Comparison of ENCODE assay signal across 1 cellular context in the genomic region with DNA sequence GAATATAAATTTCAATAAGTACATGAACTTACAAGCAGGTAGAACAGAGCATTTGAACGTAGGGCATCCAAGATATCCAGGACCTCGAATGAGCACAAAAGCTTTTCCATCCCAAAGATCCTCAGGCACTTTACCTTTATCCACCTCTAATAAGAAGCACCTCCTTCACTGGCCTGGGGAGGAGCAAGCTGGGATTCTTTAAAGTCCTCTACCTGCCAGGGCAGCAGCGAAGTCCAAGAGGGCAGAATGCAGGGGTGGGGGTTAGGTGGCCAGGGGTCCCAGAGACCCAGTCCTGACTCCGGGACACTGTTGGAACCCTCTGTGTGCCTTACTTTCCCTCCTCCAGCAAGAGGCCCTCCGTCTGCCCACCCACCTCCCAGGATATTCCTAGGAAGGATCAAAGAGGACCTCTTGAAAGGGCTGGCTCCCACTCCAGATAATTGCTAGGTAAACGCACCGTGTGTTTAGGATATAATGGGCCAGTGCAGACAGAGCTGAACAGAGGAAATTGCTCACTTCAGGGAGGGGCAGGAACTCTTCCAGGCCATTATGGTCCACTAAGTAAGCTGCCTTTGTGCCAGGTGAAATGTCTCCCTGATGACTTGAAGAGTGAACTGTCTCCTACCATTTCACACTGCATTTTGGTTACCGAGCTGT.
TF ChIP-seq lines count a peak whose summit lies in the region.

No MANE protein-coding gene starts in this region.

TF ChIP-seq in HepG2, 621 proteins besides CTCF, POLR2A, EP300 and RAD21:
- TF ChIP-seq, protein P1, sequence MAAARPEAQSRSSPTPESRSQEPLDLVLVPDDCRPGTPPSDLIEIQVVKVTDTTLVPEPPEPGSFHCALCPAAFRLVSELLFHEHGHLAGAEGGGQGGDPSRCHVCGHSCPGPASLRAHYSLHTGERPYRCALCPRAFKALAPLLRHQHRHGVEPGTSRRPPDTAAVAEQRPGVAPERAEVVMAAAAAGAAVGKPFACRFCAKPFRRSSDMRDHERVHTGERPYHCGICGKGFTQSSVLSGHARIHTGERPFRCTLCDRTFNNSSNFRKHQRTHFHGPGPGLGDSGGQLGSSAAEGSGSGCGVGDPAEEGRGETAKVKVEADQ (CRISPR knock-in tag; IDR thresholded peaks at IDR 0.05; ENCODE audit: borderline replicate concordance), result no peak
- TF ChIP-seq SP5 (CRISPR knock-in tag; IDR thresholded peaks at IDR 0.05; ENCODE audit: borderline replicate concordance, low read depth) (peak; percentile 50; the same call in 1 of the 2 replicates), ETV5 (CRISPR knock-in tag; IDR thresholded peaks at IDR 0.05; ENCODE audit: borderline replicate concordance) (peak; percentile 25; the same call in 1 of the 2 replicates), SOX13 (IDR thresholded peaks at IDR 0.05) (no peak), SOX13 (CRISPR knock-in tag; conservative IDR thresholded peaks at IDR 0.05 in 1 of 2, IDR thresholded peaks at IDR 0.05 in 1 of 2) (peak in 1 of 2 experiments; percentile 48; a peak in 1 of 4 replicates), TCF7 (IDR thresholded peaks at IDR 0.05; ENCODE audit: low read depth) (peak; percentile 85), NBN (conservative IDR thresholded peaks at IDR 0.05) (no peak), ZNF746 (CRISPR knock-in tag; IDR thresholded peaks at IDR 0.05) (0 out of 2 replicates have a peak, but pooled peaks have one; percentile 32), ISL2 (CRISPR knock-in tag; IDR thresholded peaks at IDR 0.05) (0 out of 2 replicates have a peak, but pooled peaks have one; percentile 30), RORA (CRISPR knock-in tag; IDR thresholded peaks at IDR 0.05) (no peak), RARA (CRISPR knock-in tag; IDR thresholded peaks at IDR 0.05) (peak; percentile 42; the same call in 1 of the 2 replicates), XRCC5 (optimal IDR thresholded peaks at IDR 0.05; ENCODE audit: low read length) (peak; percentile 13), FOSL2 (CRISPR knock-in tag; IDR thresholded peaks at IDR 0.05) (peak; percentile 62), ZNF441 (CRISPR knock-in tag; IDR thresholded peaks at IDR 0.05; ENCODE audit: borderline replicate concordance) (no peak), ZBTB7B (CRISPR knock-in tag; IDR thresholded peaks at IDR 0.05) (peak; percentile 61; the same call in 1 of the 2 replicates), FOXA1 (IDR thresholded peaks at IDR 0.05) (no peak), FOXA1 (CRISPR knock-in tag; IDR thresholded peaks at IDR 0.05) (peak; percentile 60; the same call in 1 of the 2 replicates)
- TF ChIP-seq, protein P2, sequence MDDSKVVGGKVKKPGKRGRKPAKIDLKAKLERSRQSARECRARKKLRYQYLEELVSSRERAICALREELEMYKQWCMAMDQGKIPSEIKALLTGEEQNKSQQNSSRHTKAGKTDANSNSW (CRISPR knock-in tag; IDR thresholded peaks at IDR 0.05; ENCODE audit: borderline replicate concordance), result no peak
- TF ChIP-seq, protein P3, sequence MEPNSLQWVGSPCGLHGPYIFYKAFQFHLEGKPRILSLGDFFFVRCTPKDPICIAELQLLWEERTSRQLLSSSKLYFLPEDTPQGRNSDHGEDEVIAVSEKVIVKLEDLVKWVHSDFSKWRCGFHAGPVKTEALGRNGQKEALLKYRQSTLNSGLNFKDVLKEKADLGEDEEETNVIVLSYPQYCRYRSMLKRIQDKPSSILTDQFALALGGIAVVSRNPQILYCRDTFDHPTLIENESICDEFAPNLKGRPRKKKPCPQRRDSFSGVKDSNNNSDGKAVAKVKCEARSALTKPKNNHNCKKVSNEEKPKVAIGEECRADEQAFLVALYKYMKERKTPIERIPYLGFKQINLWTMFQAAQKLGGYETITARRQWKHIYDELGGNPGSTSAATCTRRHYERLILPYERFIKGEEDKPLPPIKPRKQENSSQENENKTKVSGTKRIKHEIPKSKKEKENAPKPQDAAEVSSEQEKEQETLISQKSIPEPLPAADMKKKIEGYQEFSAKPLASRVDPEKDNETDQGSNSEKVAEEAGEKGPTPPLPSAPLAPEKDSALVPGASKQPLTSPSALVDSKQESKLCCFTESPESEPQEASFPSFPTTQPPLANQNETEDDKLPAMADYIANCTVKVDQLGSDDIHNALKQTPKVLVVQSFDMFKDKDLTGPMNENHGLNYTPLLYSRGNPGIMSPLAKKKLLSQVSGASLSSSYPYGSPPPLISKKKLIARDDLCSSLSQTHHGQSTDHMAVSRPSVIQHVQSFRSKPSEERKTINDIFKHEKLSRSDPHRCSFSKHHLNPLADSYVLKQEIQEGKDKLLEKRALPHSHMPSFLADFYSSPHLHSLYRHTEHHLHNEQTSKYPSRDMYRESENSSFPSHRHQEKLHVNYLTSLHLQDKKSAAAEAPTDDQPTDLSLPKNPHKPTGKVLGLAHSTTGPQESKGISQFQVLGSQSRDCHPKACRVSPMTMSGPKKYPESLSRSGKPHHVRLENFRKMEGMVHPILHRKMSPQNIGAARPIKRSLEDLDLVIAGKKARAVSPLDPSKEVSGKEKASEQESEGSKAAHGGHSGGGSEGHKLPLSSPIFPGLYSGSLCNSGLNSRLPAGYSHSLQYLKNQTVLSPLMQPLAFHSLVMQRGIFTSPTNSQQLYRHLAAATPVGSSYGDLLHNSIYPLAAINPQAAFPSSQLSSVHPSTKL (CRISPR knock-in tag; IDR thresholded peaks at IDR 0.05), result peak; percentile 56; the same call in 1 of the 2 replicates
- TF ChIP-seq, protein P4, sequence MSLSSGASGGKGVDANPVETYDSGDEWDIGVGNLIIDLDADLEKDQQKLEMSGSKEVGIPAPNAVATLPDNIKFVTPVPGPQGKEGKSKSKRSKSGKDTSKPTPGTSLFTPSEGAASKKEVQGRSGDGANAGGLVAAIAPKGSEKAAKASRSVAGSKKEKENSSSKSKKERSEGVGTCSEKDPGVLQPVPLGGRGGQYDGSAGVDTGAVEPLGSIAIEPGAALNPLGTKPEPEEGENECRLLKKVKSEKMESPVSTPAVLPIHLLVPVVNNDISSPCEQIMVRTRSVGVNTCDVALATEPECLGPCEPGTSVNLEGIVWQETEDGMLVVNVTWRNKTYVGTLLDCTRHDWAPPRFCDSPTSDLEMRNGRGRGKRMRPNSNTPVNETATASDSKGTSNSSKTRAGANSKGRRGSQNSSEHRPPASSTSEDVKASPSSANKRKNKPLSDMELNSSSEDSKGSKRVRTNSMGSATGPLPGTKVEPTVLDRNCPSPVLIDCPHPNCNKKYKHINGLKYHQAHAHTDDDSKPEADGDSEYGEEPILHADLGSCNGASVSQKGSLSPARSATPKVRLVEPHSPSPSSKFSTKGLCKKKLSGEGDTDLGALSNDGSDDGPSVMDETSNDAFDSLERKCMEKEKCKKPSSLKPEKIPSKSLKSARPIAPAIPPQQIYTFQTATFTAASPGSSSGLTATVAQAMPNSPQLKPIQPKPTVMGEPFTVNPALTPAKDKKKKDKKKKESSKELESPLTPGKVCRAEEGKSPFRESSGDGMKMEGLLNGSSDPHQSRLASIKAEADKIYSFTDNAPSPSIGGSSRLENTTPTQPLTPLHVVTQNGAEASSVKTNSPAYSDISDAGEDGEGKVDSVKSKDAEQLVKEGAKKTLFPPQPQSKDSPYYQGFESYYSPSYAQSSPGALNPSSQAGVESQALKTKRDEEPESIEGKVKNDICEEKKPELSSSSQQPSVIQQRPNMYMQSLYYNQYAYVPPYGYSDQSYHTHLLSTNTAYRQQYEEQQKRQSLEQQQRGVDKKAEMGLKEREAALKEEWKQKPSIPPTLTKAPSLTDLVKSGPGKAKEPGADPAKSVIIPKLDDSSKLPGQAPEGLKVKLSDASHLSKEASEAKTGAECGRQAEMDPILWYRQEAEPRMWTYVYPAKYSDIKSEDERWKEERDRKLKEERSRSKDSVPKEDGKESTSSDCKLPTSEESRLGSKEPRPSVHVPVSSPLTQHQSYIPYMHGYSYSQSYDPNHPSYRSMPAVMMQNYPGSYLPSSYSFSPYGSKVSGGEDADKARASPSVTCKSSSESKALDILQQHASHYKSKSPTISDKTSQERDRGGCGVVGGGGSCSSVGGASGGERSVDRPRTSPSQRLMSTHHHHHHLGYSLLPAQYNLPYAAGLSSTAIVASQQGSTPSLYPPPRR (CRISPR knock-in tag; IDR thresholded peaks at IDR 0.05; ENCODE audit: borderline replicate concordance), result 0 out of 2 replicates have a peak, but pooled peaks have one; percentile 44
- TF ChIP-seq, protein P5, sequence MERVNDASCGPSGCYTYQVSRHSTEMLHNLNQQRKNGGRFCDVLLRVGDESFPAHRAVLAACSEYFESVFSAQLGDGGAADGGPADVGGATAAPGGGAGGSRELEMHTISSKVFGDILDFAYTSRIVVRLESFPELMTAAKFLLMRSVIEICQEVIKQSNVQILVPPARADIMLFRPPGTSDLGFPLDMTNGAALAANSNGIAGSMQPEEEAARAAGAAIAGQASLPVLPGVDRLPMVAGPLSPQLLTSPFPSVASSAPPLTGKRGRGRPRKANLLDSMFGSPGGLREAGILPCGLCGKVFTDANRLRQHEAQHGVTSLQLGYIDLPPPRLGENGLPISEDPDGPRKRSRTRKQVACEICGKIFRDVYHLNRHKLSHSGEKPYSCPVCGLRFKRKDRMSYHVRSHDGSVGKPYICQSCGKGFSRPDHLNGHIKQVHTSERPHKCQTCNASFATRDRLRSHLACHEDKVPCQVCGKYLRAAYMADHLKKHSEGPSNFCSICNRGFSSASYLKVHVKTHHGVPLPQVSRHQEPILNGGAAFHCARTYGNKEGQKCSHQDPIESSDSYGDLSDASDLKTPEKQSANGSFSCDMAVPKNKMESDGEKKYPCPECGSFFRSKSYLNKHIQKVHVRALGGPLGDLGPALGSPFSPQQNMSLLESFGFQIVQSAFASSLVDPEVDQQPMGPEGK (CRISPR knock-in tag; IDR thresholded peaks at IDR 0.05), result peak; percentile 50; the same call in 1 of the 2 replicates
